ENCODE assay signal across 22 cellular contexts in the genomic region with DNA sequence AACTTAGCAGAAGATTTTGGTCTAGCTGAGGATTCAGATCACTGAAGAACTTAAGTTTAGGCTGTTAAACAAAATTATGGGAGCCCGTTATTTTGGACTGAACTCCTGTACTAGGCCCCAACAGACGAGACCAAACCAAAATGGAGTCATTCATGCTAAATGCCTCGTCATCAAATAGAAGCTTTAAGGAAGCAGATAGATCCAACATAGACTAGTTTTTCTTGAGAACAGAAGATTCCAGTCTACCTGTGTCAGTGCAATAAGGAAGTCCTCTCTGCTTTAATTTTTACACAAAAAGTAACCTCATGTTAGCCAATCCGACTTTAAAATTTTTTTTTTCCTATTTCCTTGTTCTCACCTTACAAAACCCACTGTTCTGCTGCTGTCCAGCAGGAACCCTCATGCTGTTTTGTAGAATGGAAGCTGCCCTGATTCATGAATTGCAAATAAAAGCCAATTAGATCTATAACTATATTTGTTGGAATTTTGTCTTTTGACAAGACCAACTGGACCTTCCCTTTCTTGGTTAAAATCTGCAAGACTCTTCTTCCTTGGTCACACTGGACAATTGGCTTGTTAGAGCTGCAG. TPM values are rescaled to one million over a fixed set of nuclear protein-coding genes. Genes with fewer than 3 reads are reported as not detected.
A peak's percentile ranks its signal among the peaks of the same experiment; 100 is the strongest.
DNase-seq lines count a peak whose midpoint lies in the region; ATAC-seq, FAIRE-seq and TF ChIP-seq lines count a peak whose summit lies in the region.
"Had no signal": no experiment of that assay in that cellular context is flagged by ENCODE, and none has a peak within 500 bp of the region (broad histone marks: within the 10 kb centered on the region; RNA-seq: fewer than 3 reads in every experiment).

No MANE protein-coding gene starts in this region.

- CTCF ChIA-PET in A549 (lab: Yijun Ruan, JAX) (interaction anchor here (0.8 to 1.0 kb wide), 2 partner anchors 28 to 1472 kb away, joined by 3 read pairs; no protein-coding TSS in a partner anchor), HCT116 (lab: Charles Lee) (interaction anchor here (1.9 kb wide), 1 partner anchor 74 kb away, joined by 6 read pairs; no protein-coding TSS in a partner anchor)

- no peak for ATAC-seq in A549
- ATAC-seq in HCT116: no peak
- ATAC-seq: naive thymus-derived CD4-positive, alpha-beta T cell had no signal

- no peaks in the 10 kb centered on the region for H3K9me2 ChIP-seq in HCT116 (ENCODE audit: insufficient read depth)

- BruUV-seq in HCT116 (replicated peaks; lab: Mats Ljungman, UMichigan): no TSS peak

- H3K27ac ChIP-seq in A549 (peak overlapping the region in 1 of 2 experiments; percentile 64; a peak in 3 of 6 replicates), HCT116 (ENCODE audit: low read depth, low read length) (peak overlapping the region; percentile 8; the same call in 1 of the 2 replicates), adrenal gland (peak overlapping the region; percentile 30 to 91 (median 62)), muscle layer of duodenum (ENCODE audit: low read length) (peak overlapping the region; percentile 47), dorsolateral prefrontal cortex (no peak overlapping the region)
- H3K27ac ChIP-seq: BLaER1 treated with 17β-estradiol and CSF1 and Interleukin-3, amounts not matched to agents 10 nM and 100 nM; left ventricle myocardium inferior had no signal

- no peak overlapping the region for H2AFZ ChIP-seq in HCT116 (ENCODE audit: low read depth, low read length, poor library complexity, severe bottlenecking)

- TF ChIP-seq CTCF in A549 (IDR thresholded peaks at IDR 0.05) (no peak), HCT116 (IDR thresholded peaks at IDR 0.05 in 2 of 3, conservative IDR thresholded peaks at IDR 0.05 in 1 of 3; ENCODE audit: borderline replicate concordance in 1 of 3, insufficient read depth in 1 of 3, low read depth in 2 of 3, low read length in 2 of 3) (no peak), adrenal gland (IDR thresholded peaks at IDR 0.05) (no peak), dorsolateral prefrontal cortex (IDR thresholded peaks at IDR 0.05 in 54 of 56, conservative IDR thresholded peaks at IDR 0.05 in 2 of 56; ENCODE audit: low read depth in 1 of 56, partially characterized antibody in 56 of 56) (no peak)

- no peak overlapping the region for H3K9ac ChIP-seq in HCT116 (ENCODE audit: low read length)
- H3K9ac ChIP-seq: BLaER1 treated with 17β-estradiol and CSF1 and Interleukin-3, amounts not matched to agents 10 nM and 100 nM had no signal

- POLR2A ChIA-PET in A549 (lab: Yijun Ruan, JAX): interaction anchor here (1.4 kb wide), 1 partner anchor 28 kb away, joined by 12 read pairs; a partner anchor contains a TSS
- POLR2A ChIA-PET in HCT116 (lab: Charles Lee): no interaction called here

- WGBS in A549 (ENCODE audit: missing lambda C conversion rate): 84% methylated on average over 4 of the region's 4 CpGs
- 85 to 97% (median 90%) methylated on average over 4 of the region's 4 CpGs for WGBS in adrenal gland, 4 donors

- H3K79me2 ChIP-seq in HCT116 (ENCODE audit: insufficient read depth, low read length): no peaks in the 10 kb centered on the region

- no peak overlapping the region for H3K4me3 ChIP-seq in A549
- no peak overlapping the region for H3K4me3 ChIP-seq in HCT116 (replicated peaks in 1 of 2; ENCODE audit: low read depth in 1 of 2, low read length in 2 of 2)
- H3K4me3 ChIP-seq in adrenal gland: no peak overlapping the region
- no peak overlapping the region for H3K4me3 ChIP-seq in muscle layer of duodenum (ENCODE audit: low read depth in 1 of 2, low read length in 2 of 2)
- no peak overlapping the region for H3K4me3 ChIP-seq in dorsolateral prefrontal cortex
- H3K4me3 ChIP-seq: BLaER1 treated with 17β-estradiol and CSF1 and Interleukin-3, amounts not matched to agents 10 nM and 100 nM; left ventricle myocardium inferior had no signal

- H3K36me3 ChIP-seq in HCT116 (ENCODE audit: control insufficient read depth in 1 of 2, insufficient read depth in 2 of 2, low read length in 2 of 2): no peaks in the 10 kb centered on the region
- H3K36me3 ChIP-seq in adrenal gland (replicated peaks in 1 of 2): no peaks in the 10 kb centered on the region
- no peaks in the 10 kb centered on the region for H3K36me3 ChIP-seq in muscle layer of duodenum (ENCODE audit: control insufficient read depth in 1 of 2, insufficient read depth in 2 of 2, low read length in 2 of 2)
- H3K36me3 ChIP-seq: BLaER1 treated with 17β-estradiol and CSF1 and Interleukin-3, amounts not matched to agents 10 nM and 100 nM; left ventricle myocardium inferior had no signal

- peak overlapping the region; percentile 81; the same call in 2 of the 3 replicates for H3K4me2 ChIP-seq in A549
- peak overlapping the region; percentile 75; the same call in 1 of the 2 replicates for H3K4me2 ChIP-seq in HCT116 (ENCODE audit: low read length)
- H3K4me2 ChIP-seq: BLaER1 treated with 17β-estradiol and CSF1 and Interleukin-3, amounts not matched to agents 10 nM and 100 nM had no signal

- no peak for TF ChIP-seq RAD21 in A549 (conservative IDR thresholded peaks at IDR 0.05 in 1 of 2, IDR thresholded peaks at IDR 0.05 in 1 of 2)
- no peak for TF ChIP-seq RAD21 in HCT116 (IDR thresholded peaks at IDR 0.05; ENCODE audit: low read depth)

- H3K9me3 ChIP-seq in A549: no peaks in the 10 kb centered on the region
- no peaks in the 10 kb centered on the region for H3K9me3 ChIP-seq in HCT116 (ENCODE audit: control insufficient read depth in 1 of 2, insufficient read depth in 1 of 2, low read depth in 1 of 2, low read length in 2 of 2)
- no peaks in the 10 kb centered on the region for H3K9me3 ChIP-seq in adrenal gland (replicated peaks in 1 of 3)
- H3K9me3 ChIP-seq in muscle layer of duodenum (ENCODE audit: control insufficient read depth in 1 of 2, low read length in 2 of 2): no peaks in the 10 kb centered on the region
- H3K9me3 ChIP-seq: left ventricle myocardium inferior had no signal

- intact Hi-C loops in HCT116 (cut with micrococcal nuclease): loop anchor here (10.0 kb wide), 1 partner anchor 184 kb away; a partner anchor contains a TSS
- intact Hi-C loops in adrenal gland (cut with DNase I): no loop called here
- intact Hi-C loops in dorsolateral prefrontal cortex (cut with DNase I): no loop called here

- no peaks in the 10 kb centered on the region for H4K20me1 ChIP-seq in HCT116 (ENCODE audit: insufficient read depth)
- H4K20me1 ChIP-seq: BLaER1 treated with 17β-estradiol and CSF1 and Interleukin-3, amounts not matched to agents 10 nM and 100 nM had no signal

- DNase-seq in A549 (ENCODE audit: low read depth in 1 of 2, low spot score in 1 of 2) (no peak), HCT116 (ENCODE audit: low read depth, low spot score) (no peak), adrenal gland (no peak), COR-L47 (lab: John Stamatoyannopoulos, UW) (no peak), dorsolateral prefrontal cortex (no peak), NCI-H187 (lab: John Stamatoyannopoulos, UW) (no peak)
- DNase-seq in activated CD4-positive, CD25-positive, alpha-beta regulatory T cell treated with anti-CD3 and anti-CD28 coated beads, Interleukin-2, amount 50 U/mL, for 72 hours: no peak
- DNase-seq: activated CD4-positive, alpha-beta T cell treated with anti-CD3 and anti-CD28 coated beads for 4 hours; activated effector memory CD4-positive, alpha-beta T cell treated with anti-CD3 and anti-CD28 coated beads, Interleukin-2, amount 50 U/mL, for 16 hours; activated naive CD8-positive, alpha-beta T cell treated with anti-CD3 and anti-CD28 coated beads, Interleukin-2, amount 10 ng/mL, durations not matched to agents 7 days and 5 days; activated T-cell treated with anti-CD3 and anti-CD28 coated beads, Interleukin-2, amount 50 U/mL, for 1 hour; HFFc6; left ventricle myocardium inferior; naive thymus-derived CD4-positive, alpha-beta T cell; NCI-H1092 treated with DMSO at 0.1 percent for 48 hours; NCI-H1930; NCI-H345; NCI-H774; stimulated activated CD4-positive, alpha-beta T cell treated with anti-CD3 and anti-CD28 coated beads, Interleukin-12 subunit alpha, Interleukin-12 subunit beta, amount 100 ng/mL, for 4 hours; stimulated activated CD4-positive, alpha-beta T cell treated with anti-CD3 and anti-CD28 coated beads, Interleukin-4, amount 100 ng/mL, for 24 hours had no signal

- TF ChIP-seq EP300 in A549 (IDR thresholded peaks at IDR 0.05): no peak

- peak; percentile 70 for FAIRE-seq in A549 (lab: Jason Lieb, UNC)

- H3K27me3 ChIP-seq in HCT116 (ENCODE audit: insufficient read depth, low read length) (no peaks in the 10 kb centered on the region), adrenal gland (no peaks in the 10 kb centered on the region), muscle layer of duodenum (ENCODE audit: low read depth, low read length) (no peaks in the 10 kb centered on the region), dorsolateral prefrontal cortex (no peaks in the 10 kb centered on the region)
- H3K27me3 ChIP-seq: BLaER1 treated with 17β-estradiol and CSF1 and Interleukin-3, amounts not matched to agents 10 nM and 100 nM had no signal

- RAD21 ChIA-PET in HCT116 (lab: Charles Lee; ENCODE audit: low non-redundant PET in 1 of 2, low total read pairs in 2 of 2, uncharacterized antibody in 2 of 2, unreplicated experiment in 2 of 2): no interaction called here

- no peak for TF ChIP-seq POLR2A in A549 (IDR thresholded peaks at IDR 0.05; ENCODE audit: low read length)
- no peak for TF ChIP-seq POLR2A in HCT116 (IDR thresholded peaks at IDR 0.05; ENCODE audit: borderline replicate concordance, extremely low read depth, insufficient read depth, insufficient read length)
- no peak for TF ChIP-seq POLR2A in adrenal gland (IDR thresholded peaks at IDR 0.05)

- H3K4me1 ChIP-seq in A549: peaks cover 24% of the 10 kb centered on the region
- H3K4me1 ChIP-seq in HCT116 (ENCODE audit: control insufficient read depth in 1 of 2, insufficient read depth in 2 of 2, low read length in 2 of 2): peaks cover 23 to 27% of the 10 kb centered on the region in 2 experiments
- peaks cover 13 to 19% of the 10 kb centered on the region in 2 donors for H3K4me1 ChIP-seq in adrenal gland (replicated peaks in 1 of 2)
- peaks cover 0 to 13% of the 10 kb centered on the region in 2 donors for H3K4me1 ChIP-seq in muscle layer of duodenum (ENCODE audit: control insufficient read depth in 1 of 2, insufficient read depth in 2 of 2, low read length in 2 of 2)

TF ChIP-seq in A549, 52 proteins besides CTCF, POLR2A, EP300 and RAD21 (continues in another document):
- TF ChIP-seq BHLHE40 (IDR thresholded peaks at IDR 0.05; ENCODE audit: low read depth, low read length): no peak

TF ChIP-seq in HCT116, 20 proteins besides CTCF, POLR2A, EP300 and RAD21 (continues in another document):
- no peak for TF ChIP-seq YY1 (IDR thresholded peaks at IDR 0.05; ENCODE audit: extremely low read depth, insufficient replicate concordance, low read depth, low read length)

RNA-seq across cellular contexts. Expression of a gene that starts 29.0 kb away (rescaled TPM):
- 126 and 145 TPM in 2 replicates for polyA plus RNA-seq in A549 (2011; rRNA removed)
- 53.8 and 57.3 TPM in 2 replicates for polyA plus RNA-seq in A549 (2012; cell fraction: cytosol; rRNA removed)
- 31.9 and 43.5 TPM in 2 replicates for polyA plus RNA-seq in A549 (2012; cell fraction: nucleus; rRNA removed)
- 125 to 160 TPM (median 136 TPM) in 3 replicates for polyA plus RNA-seq in A549 (2017; fragmentation: RNase III; extraction: RNeasy Plus Mini Kit Qiagen cat#74134 plus additional on column Dnase treatment)
- polyA minus RNA-seq in A549 (2011; rRNA and poly(A)+ RNA removed): 65.3 and 72.1 TPM in 2 replicates
- 69.8 TPM for total RNA-seq in HCT116 (2021; ENCODE audit: unreplicated experiment)
- 59.2 and 68.3 TPM in 2 replicates for polyA plus RNA-seq in HCT116 (2012)
- total RNA-seq in adrenal gland: 100 to 1,000 TPM; 136 to 745 (median 267) TPM
- 100 to 1,000 TPM; 113 to 190 (median 182) TPM for polyA plus RNA-seq in adrenal gland
- total RNA-seq in dorsolateral prefrontal cortex: 100 to 1,000 TPM in 20 of 120 experiments, 10 to 100 TPM in 100; 40.8 to 119 (median 89.8) TPM

Comparison
In these comparisons a context has a peak if more than half of its experiments do, and no peak if none do; other contexts are left out.
1. H3K27ac ChIP-seq: peak in HCT116 (single experiment), adrenal gland (5 of 5) and muscle layer of duodenum (single experiment); none in dorsolateral prefrontal cortex (0 of 59).